In genomic region chr4:26022346-26022891, GRCh38 we compare ENCODE assay signal across 2 cellular contexts.
TF ChIP-seq lines count a peak whose summit lies in the region.

No MANE protein-coding gene starts in this region.

TF ChIP-seq in SK-N-SH, 30 proteins besides CTCF, POLR2A, EP300 and RAD21 (continued from another document):
- TF ChIP-seq PBX3 (IDR thresholded peaks at IDR 0.05) (no peak), GATA2 (CRISPR knock-in tag; IDR thresholded peaks at IDR 0.05) (no peak), GABPA (IDR thresholded peaks at IDR 0.05; ENCODE audit: low read depth) (no peak)

TF ChIP-seq in SK-N-SH treated with all-trans-retinoic acid at 6 μM for 48 hours, 23 proteins besides CTCF, POLR2A, EP300 and RAD21 (continued from another document):
- no peak for TF ChIP-seq CREB5 (CRISPR knock-in tag; IDR thresholded peaks at IDR 0.05; ENCODE audit: low read depth)
